ENCODE assay signal across 17 cellular contexts in genomic region chrX:132037479-132037993, GRCh38. TPM values are rescaled to one million over a fixed set of nuclear protein-coding genes. Genes with fewer than 3 reads are reported as not detected.
DNase-seq lines count a peak whose midpoint lies in the region; ATAC-seq and TF ChIP-seq lines count a peak whose summit lies in the region.
"Had no signal": no experiment of that assay in that cellular context is flagged by ENCODE, and none has a peak within 500 bp of the region (broad histone marks: within the 10 kb centered on the region; RNA-seq: fewer than 3 reads in every experiment).

No MANE protein-coding gene starts in this region.

- H3K4me1 ChIP-seq in HEK293 (ENCODE audit: control insufficient read depth, insufficient read depth, low read length) = peaks cover 30% of the 10 kb centered on the region
- H3K4me1 ChIP-seq: SJCRH30 had no signal

- POLR2A ChIA-PET in HEK293 (lab: Yijun Ruan, JAX) = no interaction called here

- no peaks in the 10 kb centered on the region for H3K27me3 ChIP-seq in MG63
- H3K27me3 ChIP-seq: SJCRH30 had no signal

- H3K27ac ChIP-seq in HEK293 (ENCODE audit: extremely low read depth, low read depth, low read length) = no peak overlapping the region
- H3K27ac ChIP-seq: SJCRH30 had no signal

- H3K9me3 Mint-ChIP-seq in central memory CD8-positive, alpha-beta T cell = no peaks in the 10 kb centered on the region
- H3K9me3 Mint-ChIP-seq in nephron progenitor cell = no peaks in the 10 kb centered on the region
- H3K9me3 Mint-ChIP-seq: CD14-positive monocyte had no signal

- no peak overlapping the region for H3K27ac Mint-ChIP-seq in central memory CD8-positive, alpha-beta T cell (ENCODE audit: low read depth)
- H3K27ac Mint-ChIP-seq in nephron progenitor cell = peak overlapping the region; percentile 94
- H3K27ac Mint-ChIP-seq: CD14-positive monocyte had no signal

- H3K9me3 ChIP-seq in HEK293 (ENCODE audit: control insufficient read depth, insufficient read depth, low read depth, low read length) (no peaks in the 10 kb centered on the region), MG63 (no peaks in the 10 kb centered on the region)
- H3K9me3 ChIP-seq: SJCRH30 had no signal

- DNase-seq in NCI-H2107 treated with DMSO at 0.1 percent for 48 hours (lab: John Stamatoyannopoulos, UW; ENCODE audit: unreplicated experiment) = peak; percentile 31
- DNase-seq in central memory CD8-positive, alpha-beta T cell (ENCODE audit: low spot score in 2 of 2) = no peak
- DNase-seq in nephron progenitor cell = no peak
- no peak for DNase-seq in MG63
- DNase-seq in amygdala (lab: John Stamatoyannopoulos, UW) = no peak
- DNase-seq: DMS 273 treated with DMSO at 0.1 percent for 48 hours, GDM1, Karpas-422, NCI-H1105, NCI-H1694, NCI-H510A treated with DMSO at 0.1 percent for 48 hours, NCI-H82, PC-3, SJCRH30 had no signal

- H3K4me3 ChIP-seq in HEK293 (ENCODE audit: low read depth, low read length) = no peak overlapping the region
- H3K4me3 ChIP-seq in MG63 = no peak overlapping the region
- H3K4me3 ChIP-seq: SJCRH30 had no signal

- H3K36me3 ChIP-seq in HEK293 (ENCODE audit: control insufficient read depth in 2 of 2, insufficient read depth in 1 of 2, low read length in 2 of 2) (no peaks in the 10 kb centered on the region), MG63 (no peaks in the 10 kb centered on the region)
- H3K36me3 ChIP-seq: SJCRH30 had no signal

- peaks cover 53% of the 10 kb centered on the region for H3K4me1 Mint-ChIP-seq in central memory CD8-positive, alpha-beta T cell
- H3K4me1 Mint-ChIP-seq in nephron progenitor cell = peaks cover 72% of the 10 kb centered on the region

- CTCF ChIA-PET in HEK293 (lab: Yijun Ruan, JAX) = interaction anchor here (0.6 kb wide), 1 partner anchor 206 kb away, joined by 4 read pairs; no protein-coding TSS in a partner anchor

- H3K36me3 Mint-ChIP-seq in central memory CD8-positive, alpha-beta T cell (ENCODE audit: insufficient read depth) = peaks cover 6% of the 10 kb centered on the region
- peaks cover 23% of the 10 kb centered on the region for H3K36me3 Mint-ChIP-seq in nephron progenitor cell (ENCODE audit: low read depth)

- H3K4me3 Mint-ChIP-seq in central memory CD8-positive, alpha-beta T cell = peak overlapping the region; percentile 45
- no peak overlapping the region for H3K4me3 Mint-ChIP-seq in nephron progenitor cell
- H3K4me3 Mint-ChIP-seq: CD14-positive monocyte had no signal

- TF ChIP-seq CTCF in HEK293 (tag by site-specific recombination; IDR thresholded peaks at IDR 0.05) (no peak), nephron progenitor cell (IDR thresholded peaks at IDR 0.05) (no peak)

- H3K27me3 Mint-ChIP-seq in central memory CD8-positive, alpha-beta T cell = no peaks in the 10 kb centered on the region
- peaks cover 2% of the 10 kb centered on the region for H3K27me3 Mint-ChIP-seq in nephron progenitor cell (ENCODE audit: low read depth, poor library complexity)

- ATAC-seq in central memory CD8-positive, alpha-beta T cell (replicated peaks; ENCODE audit: extremely low read depth, poor library complexity, severe bottlenecking) = no peak
- no peak for ATAC-seq in GM21360 (IDR thresholded peaks at IDR 0.05; ENCODE audit: unreplicated experiment)
- ATAC-seq: PC-3 had no signal

TF ChIP-seq in HEK293, 187 proteins besides CTCF, POLR2A, EP300 and RAD21:
- TF ChIP-seq MYNN (tag by site-specific recombination; IDR thresholded peaks at IDR 0.05; ENCODE audit: borderline replicate concordance) (peak; percentile 87), ZNF133 (tag by site-specific recombination; IDR thresholded peaks at IDR 0.05) (no peak), ZNF529 (tag by site-specific recombination; IDR thresholded peaks at IDR 0.05; ENCODE audit: insufficient replicate concordance) (no peak), EGR2 (tag by site-specific recombination; IDR thresholded peaks at IDR 0.05; ENCODE audit: low read depth) (no peak), ZNF701 (tag by site-specific recombination; IDR thresholded peaks at IDR 0.05) (no peak), ZNF335 (tag by site-specific recombination; conservative IDR thresholded peaks at IDR 0.05) (peak; percentile 23; the same call in 1 of the 2 replicates)
- TF ChIP-seq, protein P1, sequence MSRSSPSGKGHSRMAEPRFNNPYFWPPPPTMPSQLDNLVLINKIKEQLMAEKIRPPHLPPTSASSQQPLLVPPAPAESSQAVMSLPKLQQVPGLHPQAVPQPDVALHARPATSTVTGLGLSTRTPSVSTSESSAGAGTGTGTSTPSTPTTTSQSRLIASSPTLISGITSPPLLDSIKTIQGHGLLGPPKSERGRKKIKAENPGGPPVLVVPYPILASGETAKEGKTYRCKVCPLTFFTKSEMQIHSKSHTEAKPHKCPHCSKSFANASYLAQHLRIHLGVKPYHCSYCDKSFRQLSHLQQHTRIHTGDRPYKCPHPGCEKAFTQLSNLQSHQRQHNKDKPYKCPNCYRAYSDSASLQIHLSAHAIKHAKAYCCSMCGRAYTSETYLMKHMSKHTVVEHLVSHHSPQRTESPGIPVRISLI (tag by site-specific recombination; IDR thresholded peaks at IDR 0.05) = 0 out of 2 replicates have a peak, but pooled peaks have one; percentile 17

RNA-seq across cellular contexts. Expression of gene STK26, which starts 14.4 kb away (rescaled TPM):
- total RNA-seq in MG63 (2014; rRNA removed; shearing (Covaris generic); ENCODE audit: low replicate concordance) = 4.5 and 12.3 TPM in 2 replicates
